8 cellular contexts compared by ENCODE assay signal in the genomic region with DNA sequence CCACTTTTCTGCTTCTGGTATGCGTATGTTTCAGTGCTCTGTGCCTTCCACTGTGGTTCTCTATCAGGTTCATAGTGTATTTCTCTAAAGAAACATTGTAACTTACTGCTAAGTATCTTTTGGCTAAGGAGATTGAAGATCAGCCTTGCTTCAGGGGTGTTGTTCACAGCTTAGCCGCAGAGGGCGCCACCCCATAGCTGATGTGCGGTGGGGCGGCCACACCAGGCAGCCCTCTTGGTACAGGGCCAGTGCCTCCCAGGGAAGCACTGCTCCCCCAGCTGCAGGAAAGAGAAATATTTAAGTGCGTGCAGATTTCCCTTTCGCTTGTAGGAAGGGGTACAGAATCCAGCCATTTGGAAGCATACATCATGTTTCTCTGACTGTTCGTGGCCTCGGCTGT.
A peak's percentile ranks its signal among the peaks of the same experiment; 100 is the strongest.
DNase-seq lines count a peak whose midpoint lies in the region; ATAC-seq and TF ChIP-seq lines count a peak whose summit lies in the region.
"Not testable (repeated sequence)": the region's sequence is repeated elsewhere in the genome, so short reads cannot be mapped to it uniquely, and the experiment has no call there.

No MANE protein-coding gene starts in this region.

- CTCF ChIA-PET in activated naive CD4-positive, alpha-beta T cell treated with anti-CD3 and anti-CD28 coated beads, Interleukin-2, amount 10 ng/mL, durations not matched to agents 7 days and 5 days (lab: Charles Lee) = not testable (repeated sequence)

- H3K9me3 Mint-ChIP-seq in CD14-positive monocyte; activated naive CD4-positive, alpha-beta T cell treated with anti-CD3 and anti-CD28 coated beads, Interleukin-2, amount 10 ng/mL, durations not matched to agents 7 days and 5 days: not testable (repeated sequence)

- H3K4me1 Mint-ChIP-seq in CD14-positive monocyte = peaks cover 29% of the 10 kb centered on the region
- peaks cover 21% of the 10 kb centered on the region for H3K4me1 Mint-ChIP-seq in activated naive CD4-positive, alpha-beta T cell treated with anti-CD3 and anti-CD28 coated beads, Interleukin-2, amount 10 ng/mL, durations not matched to agents 7 days and 5 days

- not testable (repeated sequence) for H3K27ac ChIP-seq in SJCRH30; smooth muscle cell (ENCODE audit: low read depth)

- TF ChIP-seq CTCF in CD14-positive monocyte (IDR thresholded peaks at IDR 0.05) (peak; percentile 83), smooth muscle cell (IDR thresholded peaks at IDR 0.05; ENCODE audit: borderline replicate concordance, insufficient read depth, poor library complexity, severe bottlenecking) (peak; percentile 57)

- not testable (repeated sequence) for H3F3A ChIP-seq in smooth muscle cell (ENCODE audit: low read depth)

- intact Hi-C loops in CD14-positive monocyte (cut with micrococcal nuclease); left colon (cut with DNase I, micrococcal nuclease): not testable (repeated sequence)

- not testable (repeated sequence) for H3K4me3 ChIP-seq in H7 (ENCODE audit: insufficient read depth, low read depth, low read length); SJCRH30; smooth muscle cell

- not testable (repeated sequence) for H3K9me3 ChIP-seq in SJCRH30 (replicated peaks); smooth muscle cell (replicated peaks; ENCODE audit: low read depth)

- H3K4me1 ChIP-seq in SJCRH30; smooth muscle cell (ENCODE audit: low read depth): not testable (repeated sequence)

- H3K36me3 Mint-ChIP-seq in CD14-positive monocyte; activated naive CD4-positive, alpha-beta T cell treated with anti-CD3 and anti-CD28 coated beads, Interleukin-2, amount 10 ng/mL, durations not matched to agents 7 days and 5 days: not testable (repeated sequence)

- H4K20me1 ChIP-seq in smooth muscle cell (ENCODE audit: low read depth) = not testable (repeated sequence)

- not testable (repeated sequence) for H3K79me2 ChIP-seq in smooth muscle cell (ENCODE audit: low read depth)

- H3K4me2 ChIP-seq in smooth muscle cell = not testable (repeated sequence)

- not testable (repeated sequence) for H3K4me3 Mint-ChIP-seq in CD14-positive monocyte; activated naive CD4-positive, alpha-beta T cell treated with anti-CD3 and anti-CD28 coated beads, Interleukin-2, amount 10 ng/mL, durations not matched to agents 7 days and 5 days

- WGBS in smooth muscle cell (ENCODE audit: low lambda C conversion rate) = 22% methylated on average over 9 of the region's 9 CpGs

- not testable (repeated sequence) for H3K27me3 ChIP-seq in H7 (ENCODE audit: control insufficient read depth, insufficient read depth, low read length); SJCRH30; smooth muscle cell (ENCODE audit: low read depth)

- peak; percentile 82 for ATAC-seq in esophagus mucosa
- peak; percentile 92 for ATAC-seq in left colon

- H3K27me3 Mint-ChIP-seq in CD14-positive monocyte (ENCODE audit: low read depth in 3 of 3); activated naive CD4-positive, alpha-beta T cell treated with anti-CD3 and anti-CD28 coated beads, Interleukin-2, amount 10 ng/mL, durations not matched to agents 7 days and 5 days: not testable (repeated sequence)

- H3K27ac Mint-ChIP-seq in CD14-positive monocyte; activated naive CD4-positive, alpha-beta T cell treated with anti-CD3 and anti-CD28 coated beads, Interleukin-2, amount 10 ng/mL, durations not matched to agents 7 days and 5 days: not testable (repeated sequence)

- H2AFZ ChIP-seq in smooth muscle cell (ENCODE audit: low read depth) = not testable (repeated sequence)

- DNase-seq in CD14-positive monocyte (ENCODE audit: low spot score) = peak; percentile 64
- DNase-seq in H7 = peak; percentile 35
- DNase-seq in NCI-H146 treated with DMSO at 0.1 percent for 48 hours (lab: John Stamatoyannopoulos, UW; ENCODE audit: unreplicated experiment) = peak; percentile 46
- DNase-seq in SJCRH30 = peak; percentile 44 to 53
- peak; percentile 48 for DNase-seq in activated naive CD4-positive, alpha-beta T cell treated with anti-CD3 and anti-CD28 coated beads, Interleukin-2, amount 10 ng/mL, durations not matched to agents 7 days and 5 days
- peak in 1 of 2 donors; percentile 17 for DNase-seq in left colon
- not testable (repeated sequence) for DNase-seq in smooth muscle cell (lab: John Stamatoyannopoulos, UW; ENCODE audit: unreplicated experiment)

- not testable (repeated sequence) for H3K9ac ChIP-seq in smooth muscle cell (ENCODE audit: low read depth)

- H3K36me3 ChIP-seq in H7 (replicated peaks; ENCODE audit: control insufficient read depth, insufficient read depth, low read length); SJCRH30; smooth muscle cell (ENCODE audit: low read depth): not testable (repeated sequence)
